Comparison of ENCODE assay signal across 8 cellular contexts in genomic region chr12:104137175-104137901, GRCh38. TPM values are rescaled to one million over a fixed set of nuclear protein-coding genes. Genes with fewer than 3 reads are reported as not detected.
DNase-seq lines count a peak whose midpoint lies in the region; ATAC-seq, FAIRE-seq and TF ChIP-seq lines count a peak whose summit lies in the region.

No MANE protein-coding gene starts in this region.

- H4K91ac ChIP-seq in H1 (replicated peaks; ENCODE audit: insufficient read length, low read length), result peak overlapping the region; percentile 3
- peak overlapping the region; percentile 92 for H4K91ac ChIP-seq in mesenchymal stem cell (ENCODE audit: low read length)

- H3K4me3 ChIP-seq in H1 (ENCODE audit: extremely low read depth in 1 of 4, insufficient read depth in 2 of 4, low read depth in 3 of 4, low read length in 4 of 4) (peak overlapping the region; percentile 69 to 94 (median 89)), mesenchymal stem cell (ENCODE audit: insufficient read depth in 1 of 2, low read depth in 1 of 2, low read length in 2 of 2) (peak overlapping the region; percentile 74 to 90)

- H3K27me3 ChIP-seq in H1 (replicated peaks in 1 of 4; ENCODE audit: control insufficient read depth in 3 of 4, extremely low read depth in 1 of 4, insufficient read depth in 3 of 4, low read length in 3 of 4) (0 out of 7 replicates have a peak, but pooled peaks cover 0 to 3% (median 0%) of the 10 kb centered on the region in 4 experiments), mesenchymal stem cell (ENCODE audit: control insufficient read depth in 1 of 2, insufficient read depth in 1 of 2, low read length in 2 of 2) (no peaks in the 10 kb centered on the region)

- H3K36me3 ChIP-seq in H1 (ENCODE audit: control insufficient read depth in 2 of 4, insufficient read depth in 4 of 4, low read length in 3 of 4) (peaks cover 3 to 29% (median 15%) of the 10 kb centered on the region in 4 experiments), mesenchymal stem cell (ENCODE audit: control insufficient read depth in 1 of 2, insufficient read depth in 2 of 2, low read depth in 1 of 2, low read length in 2 of 2) (peaks cover 3 to 29% of the 10 kb centered on the region in 2 experiments)

- 0% methylated on average over 41 of the region's 74 CpGs; no CpG with 5 or more reads in 1 of the 2 experiments for WGBS in H1 (ENCODE audit: extremely low coverage in 1 of 2, insufficient coverage in 1 of 2, insufficient read length in 1 of 2, insufficient replicate concordance in 2 of 2, low coverage in 1 of 2, low lambda C conversion rate in 2 of 2, missing lambda C conversion rate in 1 of 2), 2 experiments
- WGBS in mesenchymal stem cell, result under 1% methylated on average over 40 of the region's 74 CpGs

- peak overlapping the region; percentile 86 for H2BK5ac ChIP-seq in H1 (ENCODE audit: low read depth, low read length)
- peak overlapping the region; percentile 74 for H2BK5ac ChIP-seq in mesenchymal stem cell (ENCODE audit: low read depth, low read length, poor library complexity, severe bottlenecking)

- peak overlapping the region; percentile 73 to 82 for H3K4me2 ChIP-seq in H1 (ENCODE audit: insufficient read depth in 1 of 2, low read depth in 2 of 2, low read length in 2 of 2)
- peak overlapping the region; percentile 53 for H3K4me2 ChIP-seq in mesenchymal stem cell (ENCODE audit: low read length, poor library complexity, severe bottlenecking)

- peaks cover 2 to 4% of the 10 kb centered on the region in 2 experiments for H4K20me1 ChIP-seq in H1 (replicated peaks in 1 of 2; ENCODE audit: control insufficient read depth in 1 of 2, insufficient read depth in 2 of 2, low read length in 2 of 2)

- peak; percentile 58 to 75; a peak in 2 of 3 replicates for TF ChIP-seq POLR2A in H1 (IDR thresholded peaks at IDR 0.05; ENCODE audit: control extremely low read depth in 1 of 2, low read depth in 2 of 2, low read length in 2 of 2)

- peak; percentile 28 for DNase-seq in NCI-H1694 treated with DMSO at 0.1 percent for 48 hours (lab: John Stamatoyannopoulos, UW)
- no peak for DNase-seq in NCI-H1694 (lab: John Stamatoyannopoulos, UW)
- DNase-seq in NCI-H226, result peak; percentile 11
- DNase-seq in activated CD8-positive, alpha-beta memory T cell treated with anti-CD3 and anti-CD28 coated beads for 48 hours (ENCODE audit: low read depth in 2 of 3, low spot score in 2 of 3), result peak; percentile 14 to 31 (median 29)
- DNase-seq in H1 (ENCODE audit: low read depth in 1 of 2, low spot score in 2 of 2), result peak in 1 of 2 experiments; percentile 57
- DNase-seq in mesenchymal stem cell, result peak; percentile 60
- DNase-seq in stimulated activated CD8-positive, alpha-beta memory T cell treated with anti-CD3 and anti-CD28 coated beads, Interleukin-15, amount 100 ng/mL, for 24 hours (ENCODE audit: low read depth), result peak; percentile 32

- no peak overlapping the region for H2BK20ac ChIP-seq in H1 (ENCODE audit: low read length)

- CTCF ChIA-PET in H1 (lab: Charles Lee; ENCODE audit: partially characterized antibody), result interaction anchor here (0.6 kb wide), 1 partner anchor 25 kb away, joined by 3 read pairs; no protein-coding TSS in a partner anchor

- H3K27ac ChIP-seq in H1 (ENCODE audit: low read depth, low read length) (peak overlapping the region; percentile 92), mesenchymal stem cell (ENCODE audit: low read length, poor library complexity, severe bottlenecking) (peak overlapping the region; percentile 52)

- TF ChIP-seq RAD21 in H1 (IDR thresholded peaks at IDR 0.05 in 1 of 2, conservative IDR thresholded peaks at IDR 0.05 in 1 of 2; ENCODE audit: low read depth in 2 of 2, low read length in 2 of 2), result no peak

- H2BK12ac ChIP-seq in H1 (ENCODE audit: low read depth, low read length) (no peak overlapping the region), mesenchymal stem cell (ENCODE audit: low read length in 2 of 2) (no peak overlapping the region)

- no peaks in the 10 kb centered on the region for H3K9me3 ChIP-seq in H1 (ENCODE audit: insufficient read depth in 2 of 2, low read depth in 1 of 2, low read length in 1 of 2)
- H3K9me3 ChIP-seq in mesenchymal stem cell (ENCODE audit: control insufficient read depth, low read length), result no peaks in the 10 kb centered on the region

- H2AK5ac ChIP-seq in H1 (ENCODE audit: low read depth, low read length), result no peak overlapping the region
- H2AK5ac ChIP-seq in mesenchymal stem cell (ENCODE audit: low read length, severe bottlenecking), result peak overlapping the region; percentile 77

- H2BK120ac ChIP-seq in H1 (replicated peaks; ENCODE audit: low read depth, low read length) (no peak overlapping the region), mesenchymal stem cell (ENCODE audit: low read depth, low read length) (peak overlapping the region; percentile 88)

- TF ChIP-seq CTCF in H1 (IDR thresholded peaks at IDR 0.05; ENCODE audit: control extremely low read depth in 1 of 3, insufficient read depth in 1 of 3, low read depth in 1 of 3, low read length in 3 of 3), result no peak

- no peaks in the 10 kb centered on the region; the same call in 1 of the 2 replicates for H3K23me2 ChIP-seq in H1 (ENCODE audit: low read depth, low read length)

- H3K79me1 ChIP-seq in H1 (ENCODE audit: low read depth, low read length) (peaks cover 5% of the 10 kb centered on the region; the same call in 1 of the 2 replicates), mesenchymal stem cell (replicated peaks; ENCODE audit: low read length, poor library complexity, severe bottlenecking) (peaks cover 10% of the 10 kb centered on the region)

- H2BK15ac ChIP-seq in H1 (ENCODE audit: low read length) (no peak overlapping the region), mesenchymal stem cell (ENCODE audit: low read depth, poor library complexity, severe bottlenecking) (peak overlapping the region; percentile 50)

- H3K23ac ChIP-seq in H1 (ENCODE audit: insufficient read length) (no peak overlapping the region), mesenchymal stem cell (ENCODE audit: low read length in 2 of 2) (peak overlapping the region in 1 of 2 experiments; percentile 16)

- peak overlapping the region; percentile 73; the same call in 1 of the 2 replicates for H3K18ac ChIP-seq in H1 (ENCODE audit: extremely low read depth, low read length)
- peak overlapping the region; percentile 70 to 85 for H3K18ac ChIP-seq in mesenchymal stem cell (ENCODE audit: low read depth in 1 of 2, low read length in 2 of 2)

- H3K4ac ChIP-seq in H1 (replicated peaks; ENCODE audit: insufficient read length, low read depth, low read length) (no peak overlapping the region), mesenchymal stem cell (ENCODE audit: low read depth in 1 of 2, low read length in 2 of 2) (peak overlapping the region; percentile 95 to 99)

- no peak for TF ChIP-seq EP300 in H1 (IDR thresholded peaks at IDR 0.05; ENCODE audit: borderline replicate concordance in 1 of 2, low read depth in 2 of 2, low read length in 2 of 2)

- peak overlapping the region; percentile 90 to 98 (median 94) for H3K9ac ChIP-seq in H1 (replicated peaks in 1 of 4; ENCODE audit: extremely low read depth in 1 of 4, low read depth in 3 of 4, low read length in 3 of 4)
- H3K9ac ChIP-seq in mesenchymal stem cell (ENCODE audit: low read length), result peak overlapping the region; percentile 93

- ATAC-seq in HG02798 (IDR thresholded peaks at IDR 0.05; ENCODE audit: poor library complexity, unreplicated experiment), result peak; percentile 23

- no peak for FAIRE-seq in H1 (lab: Jason Lieb, UNC)

- POLR2A ChIA-PET in H1 (lab: Charles Lee; ENCODE audit: partially characterized antibody), result interaction anchor here (0.8 to 4.2 kb wide), 27 partner anchors 10 to 946 kb away, joined by 3 to 28 read pairs (median 4); partner anchors contain the start of genes EID3, HCFC2, HSP90B1 and TDG

- H4K8ac ChIP-seq in H1 (ENCODE audit: extremely low read depth, insufficient read depth, low read length) (peak overlapping the region; percentile 96; the same call in 1 of the 2 replicates), mesenchymal stem cell (ENCODE audit: low read length) (peak overlapping the region; percentile 80)

- H3K56ac ChIP-seq in H1 (replicated peaks; ENCODE audit: insufficient read length, low read depth, low read length), result peak overlapping the region; percentile 3

- no peak overlapping the region for H3K14ac ChIP-seq in H1 (ENCODE audit: insufficient read length)
- H3K14ac ChIP-seq in mesenchymal stem cell (ENCODE audit: low read length in 2 of 2), result peak overlapping the region in 1 of 2 experiments; percentile 13

- peaks cover 8 to 46% of the 10 kb centered on the region in 2 experiments; a peak in 3 of 4 replicates for H3K79me2 ChIP-seq in H1 (ENCODE audit: control insufficient read depth in 1 of 2, insufficient read depth in 2 of 2, low read length in 2 of 2)

- H4K5ac ChIP-seq in H1 (ENCODE audit: insufficient read length, low read depth, low read length), result peak overlapping the region; percentile 90

- H3K4me1 ChIP-seq in H1 (replicated peaks in 1 of 4; ENCODE audit: control insufficient read depth in 3 of 4, insufficient read depth in 4 of 4, low read length in 3 of 4), result peaks cover 3 to 9% (median 6%) of the 10 kb centered on the region in 4 experiments; a peak in 6 of 7 replicates
- H3K4me1 ChIP-seq in mesenchymal stem cell (ENCODE audit: control insufficient read depth, insufficient read depth, low read depth, low read length), result peaks cover 10% of the 10 kb centered on the region

- H2AFZ ChIP-seq in H1 (ENCODE audit: low read length) (no peak overlapping the region), mesenchymal stem cell (ENCODE audit: low read depth, low read length) (no peak overlapping the region)

TF ChIP-seq in H1, 55 proteins besides CTCF, POLR2A, EP300 and RAD21 (continues in another document):
- TF ChIP-seq ZNF274 (IDR thresholded peaks at IDR 0.05; ENCODE audit: borderline replicate concordance, extremely low read depth, low read length), result no peak
- peak; percentile 11; the same call in 1 of the 2 replicates for TF ChIP-seq RBBP5 (IDR thresholded peaks at IDR 0.05; ENCODE audit: borderline replicate concordance, low read depth, low read length)
- TF ChIP-seq MAX (IDR thresholded peaks at IDR 0.05), result no peak
- TF ChIP-seq TCF12 (IDR thresholded peaks at IDR 0.05; ENCODE audit: low read depth, low read length), result no peak

RNA-seq across cellular contexts. Expression of gene NFYB, which starts 0.7 kb away (rescaled TPM):
- total RNA-seq in H1 (2021; fragmentation: NEBNext Ultra II Directional; extraction: Animal tissue kit (Norgen Biotek cat#: 25700)), result 42.2 and 43.5 TPM in 2 replicates
- 12.4 and 29.1 TPM in 2 replicates for polyA plus RNA-seq in H1 (2011; rRNA removed)
- polyA plus RNA-seq in H1 (2011; cell fraction: cytosol; rRNA removed), result 36.9 TPM
- 11.3 TPM for polyA plus RNA-seq in H1 (2011; cell fraction: nucleus; rRNA removed)
- 25.4 to 47.2 TPM (median 27.7 TPM) in 4 replicates for polyA plus RNA-seq in H1 (2012, experiment 1 of 2)
- polyA plus RNA-seq in H1 (2012, experiment 2 of 2), result 5.8 TPM
- 24.2 TPM for polyA plus RNA-seq in H1 (2013, experiment 1 of 2)
- 25.9 TPM for polyA plus RNA-seq in H1 (2013, experiment 2 of 2)
- 15.0 and 28.7 TPM in 2 replicates for polyA minus RNA-seq in H1 (2011; rRNA and poly(A)+ RNA removed)
- polyA minus RNA-seq in H1 (2011; cell fraction: cytosol; rRNA and poly(A)+ RNA removed), result 28.3 TPM
- polyA minus RNA-seq in H1 (2011; cell fraction: nucleus; rRNA and poly(A)+ RNA removed), result 22.9 TPM
- polyA plus RNA-seq in mesenchymal stem cell (2013, experiment 1 of 2), result 11.7 TPM
- 10.7 TPM for polyA plus RNA-seq in mesenchymal stem cell (2013, experiment 2 of 2)
